21 cellular contexts compared by ENCODE assay signal in genomic region chr7:111740942-111741341, GRCh38.
A peak's percentile ranks its signal among the peaks of the same experiment; 100 is the strongest.
DNase-seq lines count a peak whose midpoint lies in the region; ATAC-seq, FAIRE-seq and TF ChIP-seq lines count a peak whose summit lies in the region.
"Had no signal": no experiment of that assay in that cellular context is flagged by ENCODE, and none has a peak within 500 bp of the region (broad histone marks: within the 10 kb centered on the region; RNA-seq: fewer than 3 reads in every experiment).

No MANE protein-coding gene starts in this region.

- dilution Hi-C loops in mammary epithelial cell (cut with HindIII; ENCODE audit: low sequenced_read_pairs), result no loop called here

- intact Hi-C loops in mammary epithelial cell (cut with micrococcal nuclease), result loop anchor here (1.0 kb wide), 2 partner anchors 114 to 754 kb away; no protein-coding TSS in a partner anchor

- H3K9me3 ChIP-seq in A549 (no peaks in the 10 kb centered on the region), Loucy (ENCODE audit: insufficient read depth, low read depth, low read length) (no peaks in the 10 kb centered on the region), mammary epithelial cell (replicated peaks; ENCODE audit: insufficient read depth, low read length) (no peaks in the 10 kb centered on the region)
- H3K9me3 ChIP-seq: BE2C, BLaER1 had no signal

- H3K27ac ChIP-seq in A549 (no peak overlapping the region), caudate nucleus (ENCODE audit: low read depth, low read length) (peak overlapping the region; percentile 9), mammary epithelial cell (ENCODE audit: insufficient read depth, low read depth, low read length) (no peak overlapping the region)
- H3K27ac ChIP-seq: 22Rv1, BLaER1 had no signal

- H3K27me3 ChIP-seq in Loucy (ENCODE audit: insufficient read depth, low read length, poor library complexity, severe bottlenecking) (no peaks in the 10 kb centered on the region), mammary epithelial cell (ENCODE audit: insufficient read depth, low read length) (no peaks in the 10 kb centered on the region)
- H3K27me3 ChIP-seq: BE2C, BLaER1 had no signal

- no peak for ATAC-seq in A549

- no peaks in the 10 kb centered on the region for H3F3A ChIP-seq in Loucy (ENCODE audit: low read depth)

- no TSS peak for BruUV-seq in mammary epithelial cell (replicated peaks; lab: Mats Ljungman, UMichigan)

- 0 out of 2 replicates have a peak overlapping the region, but pooled peaks have one; percentile 20 for H2AFZ ChIP-seq in Loucy (ENCODE audit: low read length)
- H2AFZ ChIP-seq in mammary epithelial cell (ENCODE audit: low read depth, low read length), result no peak overlapping the region

- no peaks in the 10 kb centered on the region for H3K9me2 ChIP-seq in Loucy (replicated peaks; ENCODE audit: low read depth, low read length)

- no peak for FAIRE-seq in A549 (lab: Jason Lieb, UNC)

- WGBS in A549 (ENCODE audit: missing lambda C conversion rate), result 83% methylated on average over 3 of the region's 3 CpGs
- WGBS in mammary epithelial cell (ENCODE audit: low coverage, missing lambda C conversion rate), result 89% methylated on average over 3 of the region's 3 CpGs

- no peaks in the 10 kb centered on the region for H3K36me3 ChIP-seq in Loucy (ENCODE audit: insufficient read depth, low read length)
- H3K36me3 ChIP-seq in mammary epithelial cell (ENCODE audit: insufficient read depth, low read length), result no peaks in the 10 kb centered on the region
- H3K36me3 ChIP-seq: BE2C, BLaER1 had no signal

- H4K20me1 ChIP-seq in Loucy (ENCODE audit: insufficient read depth, low read length, poor library complexity, severe bottlenecking) (no peaks in the 10 kb centered on the region), mammary epithelial cell (ENCODE audit: insufficient read depth, low read length) (no peaks in the 10 kb centered on the region)
- H4K20me1 ChIP-seq: BLaER1 had no signal

- H3K9ac ChIP-seq in Loucy (ENCODE audit: low read depth, low read length, poor library complexity, severe bottlenecking), result no peak overlapping the region
- H3K9ac ChIP-seq in mammary epithelial cell (ENCODE audit: insufficient read depth, low read length), result no peak overlapping the region
- H3K9ac ChIP-seq: BLaER1 had no signal

- CTCF ChIA-PET in A549 (lab: Yijun Ruan, JAX), result interaction anchor here (0.6 to 5.1 kb wide), 30 partner anchors 8 to 1897 kb away, joined by 3 to 26 read pairs (median 4); no protein-coding TSS in a partner anchor
- CTCF ChIA-PET in mammary epithelial cell (lab: Charles Lee; ENCODE audit: low non-redundant PET), result no interaction called here

- TF ChIP-seq CTCF in A549 (IDR thresholded peaks at IDR 0.05) (no peak), Loucy (conservative IDR thresholded peaks at IDR 0.05; ENCODE audit: low read length) (no peak), mammary epithelial cell (conservative IDR thresholded peaks at IDR 0.05 in 1 of 2, IDR thresholded peaks at IDR 0.05 in 1 of 2; ENCODE audit: extremely low read depth in 1 of 2, insufficient read depth in 1 of 2, low read depth in 1 of 2, low read length in 2 of 2) (no peak)

- in situ Hi-C loops in mammary epithelial cell (cut with MboI; ENCODE audit: low sequenced_read_pairs in 2 of 2), result loop anchor here (10.0 to 25.0 kb wide), 3 partner anchors 654 to 754 kb away; partner anchors contain the start of gene LRRN3 (in 1 of the 2)

- H3K4me1 ChIP-seq in A549 (peaks cover 5% of the 10 kb centered on the region; the same call in 1 of the 3 replicates), Loucy (ENCODE audit: insufficient read depth, low read length, poor library complexity, severe bottlenecking) (peaks cover 6% of the 10 kb centered on the region), mammary epithelial cell (ENCODE audit: insufficient read depth, low read length) (peaks cover 5% of the 10 kb centered on the region)

- H3K4me3 ChIP-seq in A549 (no peak overlapping the region), Loucy (ENCODE audit: low read length, poor library complexity, severe bottlenecking) (no peak overlapping the region), mammary epithelial cell (replicated peaks in 1 of 3; ENCODE audit: insufficient read depth in 1 of 3, low read depth in 2 of 3, low read length in 3 of 3) (no peak overlapping the region)
- H3K4me3 ChIP-seq: BLaER1, GM12878 had no signal

- no peak for TF ChIP-seq POLR2A in A549 (IDR thresholded peaks at IDR 0.05; ENCODE audit: low read length)

- H3K79me2 ChIP-seq in Loucy (ENCODE audit: insufficient read depth, low read length) (no peaks in the 10 kb centered on the region), mammary epithelial cell (ENCODE audit: insufficient read depth, low read length) (no peaks in the 10 kb centered on the region)

- DNase-seq in NCI-H2171 treated with DMSO at 0.1 percent for 48 hours (lab: John Stamatoyannopoulos, UW) (peak; percentile 24), NCI-H2171 (lab: John Stamatoyannopoulos, UW) (no peak), A549 (ENCODE audit: low read depth in 1 of 2, low spot score in 1 of 2) (no peak), caudate nucleus (lab: John Stamatoyannopoulos, UW) (no peak), RKO (ENCODE audit: low spot score) (no peak), mammary epithelial cell (no peak)
- DNase-seq: BE2C; CD4-positive, alpha-beta memory T cell; CD4-positive, CD25-positive, alpha-beta regulatory T cell; CD8-positive, alpha-beta memory T cell; COR-L47; DMS153; DMS53; DMS79; DND-41; EL; GDM1 had no signal

- H3K4me2 ChIP-seq in A549, result no peak overlapping the region
- no peak overlapping the region for H3K4me2 ChIP-seq in Loucy (ENCODE audit: low read depth, low read length, poor library complexity, severe bottlenecking)
- no peak overlapping the region for H3K4me2 ChIP-seq in mammary epithelial cell (ENCODE audit: insufficient read depth, low read depth, low read length)
- H3K4me2 ChIP-seq: BLaER1 had no signal

- TF ChIP-seq RAD21 in A549 (conservative IDR thresholded peaks at IDR 0.05 in 1 of 2, IDR thresholded peaks at IDR 0.05 in 1 of 2), result no peak

- TF ChIP-seq EP300 in A549 (IDR thresholded peaks at IDR 0.05), result no peak

- POLR2A ChIA-PET in A549 (lab: Yijun Ruan, JAX), result no interaction called here

TF ChIP-seq in A549, 52 proteins besides CTCF, POLR2A, EP300 and RAD21:
- no peak for TF ChIP-seq USF2 (IDR thresholded peaks at IDR 0.05)
- TF ChIP-seq ZSCAN20 (CRISPR knock-in tag; IDR thresholded peaks at IDR 0.05), result no peak
- peak; percentile 53 for TF ChIP-seq MAFK (IDR thresholded peaks at IDR 0.05; ENCODE audit: partially characterized antibody)
